ENCODE assay signal across 12 cellular contexts in genomic region chr9:127005770-127006314, GRCh38.
DNase-seq lines count a peak whose midpoint lies in the region; ATAC-seq and TF ChIP-seq lines count a peak whose summit lies in the region.
"Had no signal": no experiment of that assay in that cellular context is flagged by ENCODE, and none has a peak within 500 bp of the region (broad histone marks: within the 10 kb centered on the region; RNA-seq: fewer than 3 reads in every experiment).

No MANE protein-coding gene starts in this region.

- WGBS in mammary epithelial cell (ENCODE audit: low coverage, missing lambda C conversion rate) = 58% methylated on average over 5 of the region's 5 CpGs

- BruUV-seq in mammary epithelial cell (replicated peaks; lab: Mats Ljungman, UMichigan) = no TSS peak

- H3K4me1 Mint-ChIP-seq in activated naive CD8-positive, alpha-beta T cell (ENCODE audit: low read depth) = peaks cover 25% of the 10 kb centered on the region
- H3K4me1 Mint-ChIP-seq in activated naive CD8-positive, alpha-beta T cell treated with anti-CD3 and anti-CD28 coated beads for 36 hours = peaks cover 20% of the 10 kb centered on the region
- H3K4me1 Mint-ChIP-seq in activated CD8-positive, alpha-beta T cell treated with anti-CD3 and anti-CD28 coated beads, Interleukin-2, amount 10 ng/mL, durations not matched to agents 7 days and 5 days (ENCODE audit: low read depth) = peaks cover 29% of the 10 kb centered on the region
- H3K4me1 Mint-ChIP-seq in type B pancreatic cell (ENCODE audit: unreplicated experiment) = no peaks in the 10 kb centered on the region

- intact Hi-C loops in mammary epithelial cell (cut with micrococcal nuclease) = no loop called here
- intact Hi-C loops in gastrocnemius medialis (cut with DNase I; ENCODE audit: low total_unique reads) = no loop called here

- H3K9me3 Mint-ChIP-seq in activated naive CD8-positive, alpha-beta T cell (ENCODE audit: low read depth) = no peaks in the 10 kb centered on the region
- H3K9me3 Mint-ChIP-seq in activated naive CD8-positive, alpha-beta T cell treated with anti-CD3 and anti-CD28 coated beads for 36 hours = no peaks in the 10 kb centered on the region
- H3K9me3 Mint-ChIP-seq in activated CD8-positive, alpha-beta T cell treated with anti-CD3 and anti-CD28 coated beads, Interleukin-2, amount 10 ng/mL, durations not matched to agents 7 days and 5 days (ENCODE audit: insufficient read depth) = no peaks in the 10 kb centered on the region
- H3K9me3 Mint-ChIP-seq in type B pancreatic cell = no peaks in the 10 kb centered on the region

- H3K27ac ChIP-seq in mammary epithelial cell (ENCODE audit: insufficient read depth, low read depth, low read length) (no peak overlapping the region), gastrocnemius medialis (peak overlapping the region in 2 of 4 donors; percentile 41 to 47)

- DNase-seq in activated naive CD8-positive, alpha-beta T cell treated with anti-CD3 and anti-CD28 coated beads for 36 hours = no peak
- DNase-seq in activated CD8-positive, alpha-beta T cell treated with anti-CD3 and anti-CD28 coated beads, Interleukin-2, amount 10 ng/mL, durations not matched to agents 7 days and 5 days = no peak
- DNase-seq in type B pancreatic cell (ENCODE audit: extremely low spot score, unreplicated experiment) = no peak
- no peak for DNase-seq in mammary epithelial cell
- DNase-seq in gastrocnemius medialis = no peak
- no peak for DNase-seq in NCI-H2107 (lab: John Stamatoyannopoulos, UW)
- DNase-seq: KBM-7, kidney, NCI-H2227 treated with DMSO at 0.1 percent for 48 hours had no signal

- no peaks in the 10 kb centered on the region for H3K9me3 ChIP-seq in mammary epithelial cell (replicated peaks; ENCODE audit: insufficient read depth, low read length)
- H3K9me3 ChIP-seq in gastrocnemius medialis = no peaks in the 10 kb centered on the region

- H3K36me3 ChIP-seq in mammary epithelial cell (ENCODE audit: insufficient read depth, low read length) (no peaks in the 10 kb centered on the region), gastrocnemius medialis (no peaks in the 10 kb centered on the region)

- H3K79me2 ChIP-seq in mammary epithelial cell (ENCODE audit: insufficient read depth, low read length) = no peaks in the 10 kb centered on the region

- H3K4me2 ChIP-seq in mammary epithelial cell (ENCODE audit: insufficient read depth, low read depth, low read length) = no peak overlapping the region

- H3K4me3 Mint-ChIP-seq in activated naive CD8-positive, alpha-beta T cell = peak overlapping the region; percentile 38
- no peak overlapping the region for H3K4me3 Mint-ChIP-seq in activated naive CD8-positive, alpha-beta T cell treated with anti-CD3 and anti-CD28 coated beads for 36 hours
- H3K4me3 Mint-ChIP-seq in activated CD8-positive, alpha-beta T cell treated with anti-CD3 and anti-CD28 coated beads, Interleukin-2, amount 10 ng/mL, durations not matched to agents 7 days and 5 days = no peak overlapping the region
- H3K4me3 Mint-ChIP-seq in type B pancreatic cell = no peak overlapping the region
- H3K4me3 Mint-ChIP-seq: neural crest cell had no signal

- H3K4me3 ChIP-seq in mammary epithelial cell (replicated peaks in 1 of 3; ENCODE audit: insufficient read depth in 1 of 3, low read depth in 2 of 3, low read length in 3 of 3) (no peak overlapping the region), gastrocnemius medialis (no peak overlapping the region)

- TF ChIP-seq CTCF in type B pancreatic cell (conservative IDR thresholded peaks at IDR 0.05) (no peak), mammary epithelial cell (conservative IDR thresholded peaks at IDR 0.05 in 1 of 2, IDR thresholded peaks at IDR 0.05 in 1 of 2; ENCODE audit: extremely low read depth in 1 of 2, insufficient read depth in 1 of 2, low read depth in 1 of 2, low read length in 2 of 2) (no peak), gastrocnemius medialis (IDR thresholded peaks at IDR 0.05 in 4 of 5, conservative IDR thresholded peaks at IDR 0.05 in 1 of 5) (no peak)

- TF ChIP-seq POLR2A in gastrocnemius medialis (IDR thresholded peaks at IDR 0.05) = no peak

- dilution Hi-C loops in mammary epithelial cell (cut with HindIII; ENCODE audit: low sequenced_read_pairs) = no loop called here

- H3K4me1 ChIP-seq in mammary epithelial cell (ENCODE audit: insufficient read depth, low read length) = no peaks in the 10 kb centered on the region
- peaks cover 18 to 24% of the 10 kb centered on the region in 2 donors for H3K4me1 ChIP-seq in gastrocnemius medialis

- no peaks in the 10 kb centered on the region for H4K20me1 ChIP-seq in mammary epithelial cell (ENCODE audit: insufficient read depth, low read length)

- peaks cover 2% of the 10 kb centered on the region for H3K27me3 ChIP-seq in mammary epithelial cell (ENCODE audit: insufficient read depth, low read length)
- H3K27me3 ChIP-seq in gastrocnemius medialis = no peaks in the 10 kb centered on the region

- ATAC-seq in HG03039 (IDR thresholded peaks at IDR 0.05; ENCODE audit: unreplicated experiment) (peak; percentile 7), gastrocnemius medialis (no peak)
- peak; percentile 6 for ATAC-seq in activated CD8-positive, alpha-beta T cell treated with anti-CD3 and anti-CD28 coated beads, Interleukin-2, amount 10 ng/mL, durations not matched to agents 7 days and 5 days

- H3K27ac Mint-ChIP-seq in activated naive CD8-positive, alpha-beta T cell = peak overlapping the region; percentile 41
- H3K27ac Mint-ChIP-seq in activated naive CD8-positive, alpha-beta T cell treated with anti-CD3 and anti-CD28 coated beads for 36 hours = no peak overlapping the region
- peak overlapping the region; percentile 76 for H3K27ac Mint-ChIP-seq in activated CD8-positive, alpha-beta T cell treated with anti-CD3 and anti-CD28 coated beads, Interleukin-2, amount 10 ng/mL, durations not matched to agents 7 days and 5 days
- peak overlapping the region; percentile 29 for H3K27ac Mint-ChIP-seq in type B pancreatic cell

- no peak overlapping the region for H3K9ac ChIP-seq in mammary epithelial cell (ENCODE audit: insufficient read depth, low read length)

- peaks cover 18% of the 10 kb centered on the region for H3K27me3 Mint-ChIP-seq in activated naive CD8-positive, alpha-beta T cell
- H3K27me3 Mint-ChIP-seq in activated naive CD8-positive, alpha-beta T cell treated with anti-CD3 and anti-CD28 coated beads for 36 hours = peaks cover 53% of the 10 kb centered on the region
- H3K27me3 Mint-ChIP-seq in activated CD8-positive, alpha-beta T cell treated with anti-CD3 and anti-CD28 coated beads, Interleukin-2, amount 10 ng/mL, durations not matched to agents 7 days and 5 days (ENCODE audit: low read depth) = peaks cover 4% of the 10 kb centered on the region
- no peaks in the 10 kb centered on the region for H3K27me3 Mint-ChIP-seq in type B pancreatic cell

- CTCF ChIA-PET in activated CD8-positive, alpha-beta T cell treated with anti-CD3 and anti-CD28 coated beads, Interleukin-2, amount 10 ng/mL, durations not matched to agents 7 days and 5 days (lab: Charles Lee) = interaction anchor here (0.9 to 2.8 kb wide), 5 partner anchors 19 to 193 kb away, joined by 3 to 29 read pairs (median 5); no protein-coding TSS in a partner anchor
- CTCF ChIA-PET in mammary epithelial cell (lab: Charles Lee; ENCODE audit: low non-redundant PET) = no interaction called here

- H3K36me3 Mint-ChIP-seq in activated naive CD8-positive, alpha-beta T cell = peaks cover 3% of the 10 kb centered on the region
- no peaks in the 10 kb centered on the region for H3K36me3 Mint-ChIP-seq in activated naive CD8-positive, alpha-beta T cell treated with anti-CD3 and anti-CD28 coated beads for 36 hours
- no peaks in the 10 kb centered on the region for H3K36me3 Mint-ChIP-seq in activated CD8-positive, alpha-beta T cell treated with anti-CD3 and anti-CD28 coated beads, Interleukin-2, amount 10 ng/mL, durations not matched to agents 7 days and 5 days (ENCODE audit: low read depth)
- H3K36me3 Mint-ChIP-seq in type B pancreatic cell = no peaks in the 10 kb centered on the region

- no peak overlapping the region for H2AFZ ChIP-seq in mammary epithelial cell (ENCODE audit: low read depth, low read length)

- in situ Hi-C loops in mammary epithelial cell (cut with MboI; ENCODE audit: low sequenced_read_pairs in 2 of 2) (no loop called here), gastrocnemius medialis (cut with MboI; ENCODE audit: low sequenced_read_pairs in 4 of 4) (no loop called here)

- POLR2A ChIA-PET in activated CD8-positive, alpha-beta T cell treated with anti-CD3 and anti-CD28 coated beads, Interleukin-2, amount 10 ng/mL, durations not matched to agents 7 days and 5 days (lab: Charles Lee) = interaction anchor here (1.5 kb wide), 1 partner anchor 19 kb away, joined by 21 read pairs; no protein-coding TSS in a partner anchor

Comparison
In these comparisons a context has a peak if more than half of its experiments do, and no peak if none do; other contexts are left out.
1. ATAC-seq: peak in HG03039 (single experiment) and activated CD8-positive, alpha-beta T cell treated with anti-CD3 and anti-CD28 coated beads, Interleukin-2, amount 10 ng/mL, durations not matched to agents 7 days and 5 days (single experiment); none in gastrocnemius medialis (0 of 2).